Comparison of ENCODE assay signal across 8 cellular contexts in genomic region chr17:50931003-50931878, GRCh38.
DNase-seq lines count a peak whose midpoint lies in the region; TF ChIP-seq lines count a peak whose summit lies in the region.

No MANE protein-coding gene starts in this region.

- 1% methylated on average over 30 to 48 of the region's 68 CpGs for WGBS in thyroid gland, 2 donors

- H3K4me3 Mint-ChIP-seq in activated naive CD4-positive, alpha-beta T cell treated with anti-CD3 and anti-CD28 coated beads, Interleukin-2, amount 50 U/mL, for 24 hours: peak overlapping the region; percentile 91
- peak overlapping the region; percentile 75 to 84 (median 84) for H3K4me3 Mint-ChIP-seq in nephron

- no peaks in the 10 kb centered on the region for H3K9me3 ChIP-seq in thyroid gland

- H3K4me3 ChIP-seq in thyroid gland (replicated peaks in 1 of 3): peak overlapping the region in 2 of 3 donors; percentile 28 to 36

- intact Hi-C loops in thyroid gland (cut with DNase I): no loop called here

- H3K4me1 Mint-ChIP-seq in activated naive CD4-positive, alpha-beta T cell treated with anti-CD3 and anti-CD28 coated beads, Interleukin-2, amount 50 U/mL, for 24 hours: peaks cover 43% of the 10 kb centered on the region
- H3K4me1 Mint-ChIP-seq in nephron: peaks cover 39% of the 10 kb centered on the region

- H3K27ac ChIP-seq in thyroid gland: peak overlapping the region; percentile 95 to 99 (median 98)

- peak overlapping the region; percentile 99 for H3K27ac Mint-ChIP-seq in activated naive CD4-positive, alpha-beta T cell treated with anti-CD3 and anti-CD28 coated beads, Interleukin-2, amount 50 U/mL, for 24 hours
- H3K27ac Mint-ChIP-seq in nephron: peak overlapping the region; percentile 79 to 93 (median 81)

- H3K36me3 ChIP-seq in thyroid gland: no peaks in the 10 kb centered on the region

- peaks cover 14 to 24% of the 10 kb centered on the region in 2 donors for H3K4me1 ChIP-seq in thyroid gland

- H3K36me3 Mint-ChIP-seq in activated naive CD4-positive, alpha-beta T cell treated with anti-CD3 and anti-CD28 coated beads, Interleukin-2, amount 50 U/mL, for 24 hours: no peaks in the 10 kb centered on the region
- H3K36me3 Mint-ChIP-seq in nephron (ENCODE audit: low read depth): no peaks in the 10 kb centered on the region

- TF ChIP-seq CTCF in nephron (IDR thresholded peaks at IDR 0.05; ENCODE audit: unreplicated experiment in 3 of 3) (no peak), thyroid gland (IDR thresholded peaks at IDR 0.05) (no peak)

- DNase-seq in activated gamma-delta T cell treated with Interleukin-2 at 50 U/mL for 16 hours: peak; percentile 37
- DNase-seq in activated gamma-delta T cell (lab: John Stamatoyannopoulos, UW): no peak
- peak; percentile 91 to 92 for DNase-seq in Kasumi-1 (lab: John Stamatoyannopoulos, UW)
- DNase-seq in RPMI7951 (ENCODE audit: low read depth): peak; percentile 88
- peak; percentile 68 for DNase-seq in foreskin melanocyte
- peak; percentile 87 to 90 for DNase-seq in thyroid gland

- peak in 1 of 2 donors; percentile 56 for TF ChIP-seq POLR2A in thyroid gland (IDR thresholded peaks at IDR 0.05)

- no peaks in the 10 kb centered on the region for H3K27me3 ChIP-seq in thyroid gland

- H3K27me3 Mint-ChIP-seq in activated naive CD4-positive, alpha-beta T cell treated with anti-CD3 and anti-CD28 coated beads, Interleukin-2, amount 50 U/mL, for 24 hours: no peaks in the 10 kb centered on the region
- H3K27me3 Mint-ChIP-seq in nephron (ENCODE audit: low read depth): peaks cover 7% of the 10 kb centered on the region

- no peaks in the 10 kb centered on the region for H3K9me3 Mint-ChIP-seq in activated naive CD4-positive, alpha-beta T cell treated with anti-CD3 and anti-CD28 coated beads, Interleukin-2, amount 50 U/mL, for 24 hours
- H3K9me3 Mint-ChIP-seq in nephron: no peaks in the 10 kb centered on the region
